29 cellular contexts compared by ENCODE assay signal in genomic region chr6:160685762-160686450, GRCh38. TPM values are rescaled to one million over a fixed set of nuclear protein-coding genes. Genes with fewer than 3 reads are reported as not detected.
"Had no signal": no experiment of that assay in that cellular context is flagged by ENCODE, and none has a peak within 500 bp of the region (broad histone marks: within the 10 kb centered on the region; RNA-seq: fewer than 3 reads in every experiment).

No MANE protein-coding gene starts in this region.

- H3K4me1 Mint-ChIP-seq: stimulated activated naive B cell treated with anti-CD40 and anti-IgM and Interleukin-4, amounts not matched to agents 10 μg/mL and 1 μg/mL and 100 μg/mL, for 72 hours; stimulated activated naive CD8-positive, alpha-beta T cell treated with anti-CD3 and anti-CD28 coated beads, Interleukin-15, amount 100 ng/mL, for 72 hours had no signal

- H3K4me3 Mint-ChIP-seq: dendritic cell treated with granulocyte-macrophage colony-stimulating factor and Interleukin-4, amounts not matched to agents 40 ng/mL and 50 ng/mL, for 4 days; naive thymus-derived CD8-positive, alpha-beta T cell; stimulated activated naive B cell treated with anti-CD40 and anti-IgM and Interleukin-4, amounts not matched to agents 10 μg/mL and 1 μg/mL and 100 μg/mL, for 72 hours; stimulated activated naive CD8-positive, alpha-beta T cell treated with anti-CD3 and anti-CD28 coated beads, Interleukin-15, amount 100 ng/mL, for 72 hours had no signal

- H3K4me3 ChIP-seq: heart left ventricle, mucosa of descending colon, sigmoid colon, skin epidermis, testis, tibial nerve, upper lobe of right lung, vagina had no signal

- H3K9me3 Mint-ChIP-seq: stimulated activated naive CD8-positive, alpha-beta T cell treated with anti-CD3 and anti-CD28 coated beads, Interleukin-15, amount 100 ng/mL, for 72 hours had no signal

- H3K27ac Mint-ChIP-seq: dendritic cell treated with granulocyte-macrophage colony-stimulating factor and Interleukin-4, amounts not matched to agents 40 ng/mL and 50 ng/mL, for 4 days; naive thymus-derived CD8-positive, alpha-beta T cell; stimulated activated naive B cell treated with anti-CD40 and anti-IgM and Interleukin-4, amounts not matched to agents 10 μg/mL and 1 μg/mL and 100 μg/mL, for 72 hours; stimulated activated naive CD8-positive, alpha-beta T cell treated with anti-CD3 and anti-CD28 coated beads, Interleukin-15, amount 100 ng/mL, for 72 hours had no signal

- H3K27me3 ChIP-seq: heart left ventricle, sigmoid colon, testis, tibial nerve, upper lobe of right lung, vagina had no signal

- DNase-seq: heart left ventricle; hippocampal formation; left colon; mammary epithelial cell; mucosa of descending colon; naive thymus-derived CD8-positive, alpha-beta T cell; posterior cingulate gyrus; sigmoid colon; stimulated activated CD4-positive, alpha-beta T cell treated with anti-CD3 and anti-CD28 coated beads, Interleukin-2, amount 100 ng/mL, for 24 hours; stimulated activated CD4-positive, alpha-beta T cell treated with anti-CD3 and anti-CD28 coated beads, Interleukin-4, amount 100 ng/mL, for 4 hours; stimulated activated naive B cell treated with anti-CD40 and anti-IgM and Interleukin-4, amounts not matched to agents 10 μg/mL and 1 μg/mL and 100 μg/mL, for 72 hours; stimulated activated naive CD8-positive, alpha-beta T cell treated with anti-CD3 and anti-CD28 coated beads, Interleukin-15, amount 100 ng/mL, for 72 hours; testis; upper lobe of right lung had no signal

- ATAC-seq: heart left ventricle; left colon; mucosa of descending colon; naive thymus-derived CD8-positive, alpha-beta T cell; stimulated activated naive B cell treated with anti-CD40 and anti-IgM and Interleukin-4, amounts not matched to agents 10 μg/mL and 1 μg/mL and 100 μg/mL, for 72 hours; stimulated activated naive CD8-positive, alpha-beta T cell treated with anti-CD3 and anti-CD28 coated beads, Interleukin-15, amount 100 ng/mL, for 72 hours; upper lobe of right lung had no signal

- H3K27ac ChIP-seq: heart left ventricle, sigmoid colon, skin epidermis, testis, tibial nerve, upper lobe of right lung, vagina had no signal

- H3K27me3 Mint-ChIP-seq: dendritic cell treated with granulocyte-macrophage colony-stimulating factor and Interleukin-4, amounts not matched to agents 40 ng/mL and 50 ng/mL, for 4 days had no signal

- H3K9me3 ChIP-seq: heart left ventricle, mucosa of descending colon, sigmoid colon, testis, tibial nerve, upper lobe of right lung, vagina had no signal

- H3K36me3 ChIP-seq: heart left ventricle, sigmoid colon, tibial nerve, upper lobe of right lung, vagina had no signal

- H3K4me1 ChIP-seq: heart left ventricle, sigmoid colon, testis, tibial nerve, upper lobe of right lung, vagina had no signal

- H3K36me3 Mint-ChIP-seq: naive thymus-derived CD8-positive, alpha-beta T cell; stimulated activated naive B cell treated with anti-CD40 and anti-IgM and Interleukin-4, amounts not matched to agents 10 μg/mL and 1 μg/mL and 100 μg/mL, for 72 hours had no signal

- FAIRE-seq: endothelial cell of umbilical vein, frontal cortex had no signal

RNA-seq across cellular contexts. Expression of gene PLG, which starts 16.1 kb away (rescaled TPM):
- total RNA-seq: endothelial cell of umbilical vein, fibroblast of lung, frontal cortex, glomerular endothelial cell, kidney epithelial cell, left colon, lower leg skin, mammary epithelial cell, osteocyte, pulmonary artery endothelial cell, sigmoid colon, subcutaneous adipose tissue, upper lobe of right lung, vagina had no signal
- polyA plus RNA-seq: endothelial cell of umbilical vein; esophagus; fibroblast of lung; mammary epithelial cell; naive thymus-derived CD8-positive, alpha-beta T cell; neural cell had no signal

RNA-seq across cellular contexts. Expression of gene LPA, which starts 21.8 kb away (rescaled TPM):
- total RNA-seq: endothelial cell of umbilical vein; fibroblast of lung; glomerular endothelial cell; kidney epithelial cell; left colon; lower leg skin; mammary epithelial cell; naive thymus-derived CD8-positive, alpha-beta T cell; osteocyte; pulmonary artery endothelial cell; sigmoid colon; subcutaneous adipose tissue; upper lobe of right lung had no signal
- polyA plus RNA-seq: endothelial cell of umbilical vein; fibroblast of lung; heart left ventricle; mammary epithelial cell; naive thymus-derived CD8-positive, alpha-beta T cell; neural cell had no signal
